8 cellular contexts compared by ENCODE assay signal in genomic region chr4:3531887-3532713, GRCh38. TPM values are rescaled to one million over a fixed set of nuclear protein-coding genes. Genes with fewer than 3 reads are reported as not detected.
DNase-seq lines count a peak whose midpoint lies in the region; ATAC-seq and TF ChIP-seq lines count a peak whose summit lies in the region.

Gene LRPAP1, minus strand, starts transcription at chr4:3532422. Its CDS starts 10 bp downstream, at chr4:3532412.

- H3K36me3 Mint-ChIP-seq in type B pancreatic cell = peaks cover 3% of the 10 kb centered on the region

- H3K27me3 ChIP-seq in adipocyte (replicated peaks; ENCODE audit: control insufficient read depth, insufficient read depth, low read length) (peaks cover 7% of the 10 kb centered on the region), heart left ventricle (no peaks in the 10 kb centered on the region)

- 0 to 2% (median 0%) methylated on average over 18 to 82 of the region's 82 CpGs for WGBS in heart left ventricle, 4 donors

- H3K27me3 Mint-ChIP-seq in type B pancreatic cell = peaks cover 15% of the 10 kb centered on the region

- ATAC-seq in HG02623 (IDR thresholded peaks at IDR 0.05; ENCODE audit: unreplicated experiment) = peak; percentile 88
- peak; percentile 89 to 94 (median 93) for ATAC-seq in heart left ventricle

- H3K4me3 ChIP-seq in adipocyte (ENCODE audit: low read length) = peak within 1 kb of the TSS; percentile 87
- H3K4me3 ChIP-seq in heart left ventricle = peak within 1 kb of the TSS; percentile 66 to 97 (median 86)

- H3K4me1 ChIP-seq in adipocyte (ENCODE audit: control insufficient read depth, insufficient read depth, low read length) (peaks cover 31% of the 10 kb centered on the region), heart left ventricle (peaks cover 0 to 40% (median 23%) of the 10 kb centered on the region in 12 donors)

- H3K27ac Mint-ChIP-seq in type B pancreatic cell = peak within 1 kb of the TSS; percentile 91

- DNase-seq in GM10266 (ENCODE audit: extremely low spot score) (peak; percentile 100), NCI-H128 (lab: John Stamatoyannopoulos, UW; ENCODE audit: unreplicated experiment) (peak; percentile 70), T follicular helper cell (ENCODE audit: low read depth) (peak; percentile 64), adipocyte (ENCODE audit: low read depth) (peak; percentile 96), heart left ventricle (peak; percentile 92 to 97 (median 94)), pons (ENCODE audit: low spot score) (peak; percentile 91), type B pancreatic cell (ENCODE audit: extremely low spot score, unreplicated experiment) (peak; percentile 96)

- TF ChIP-seq CTCF in GM10266 (IDR thresholded peaks at IDR 0.05; ENCODE audit: control insufficient read depth, insufficient read depth, low read depth, missing control alignments) (no peak), heart left ventricle (IDR thresholded peaks at IDR 0.05) (peak in 2 of 12 donors; percentile 6 to 11), type B pancreatic cell (conservative IDR thresholded peaks at IDR 0.05) (no peak)

- intact Hi-C loops in heart left ventricle (cut with DNase I) = loop anchor here in 1 of 10 donors (1.0 kb wide), 1 partner anchor 48 kb away; no protein-coding TSS in a partner anchor

- H3K4me3 Mint-ChIP-seq in type B pancreatic cell = peak within 1 kb of the TSS; percentile 99

- H3K27ac ChIP-seq in heart left ventricle = peak within 1 kb of the TSS in 11 of 12 donors; percentile 51 to 84 (median 77)

- H3K9me3 ChIP-seq in adipocyte (ENCODE audit: control insufficient read depth, low read length) (no peaks in the 10 kb centered on the region), heart left ventricle (no peaks in the 10 kb centered on the region)

- H3K36me3 ChIP-seq in adipocyte (ENCODE audit: control insufficient read depth, insufficient read depth, low read length, severe bottlenecking) = no peaks in the 10 kb centered on the region
- H3K36me3 ChIP-seq in heart left ventricle = peaks cover 0 to 18% (median 11%) of the 10 kb centered on the region in 9 donors

- H3K4me1 Mint-ChIP-seq in type B pancreatic cell (ENCODE audit: unreplicated experiment) = peaks cover 18% of the 10 kb centered on the region

- H3K9ac ChIP-seq in adipocyte (ENCODE audit: low read length) = peak within 1 kb of the TSS; percentile 85

- H3K9me3 Mint-ChIP-seq in type B pancreatic cell = peaks cover 6% of the 10 kb centered on the region

- peak; percentile 78 to 97 for TF ChIP-seq POLR2A in heart left ventricle (IDR thresholded peaks at IDR 0.05)

RNA-seq across cellular contexts. Expression of gene LRPAP1, which starts in this region (rescaled TPM):
- total RNA-seq in heart left ventricle = 100 to 1,000 TPM; 221 to 389 (median 283) TPM
- 100 to 1,000 TPM; 105 to 322 TPM for polyA plus RNA-seq in heart left ventricle
- 152 and 212 TPM in 2 replicates for total RNA-seq in type B pancreatic cell (ENCODE audit: low replicate concordance)

Comparison
In these comparisons a context has a peak if more than half of its experiments do, and no peak if none do; other contexts are left out.
1. Peak in every context shown above with its lines: DNase-seq, ATAC-seq, H3K4me3 ChIP-seq and H3K27ac ChIP-seq.